ENCODE assay signal across 8 cellular contexts in the genomic region with DNA sequence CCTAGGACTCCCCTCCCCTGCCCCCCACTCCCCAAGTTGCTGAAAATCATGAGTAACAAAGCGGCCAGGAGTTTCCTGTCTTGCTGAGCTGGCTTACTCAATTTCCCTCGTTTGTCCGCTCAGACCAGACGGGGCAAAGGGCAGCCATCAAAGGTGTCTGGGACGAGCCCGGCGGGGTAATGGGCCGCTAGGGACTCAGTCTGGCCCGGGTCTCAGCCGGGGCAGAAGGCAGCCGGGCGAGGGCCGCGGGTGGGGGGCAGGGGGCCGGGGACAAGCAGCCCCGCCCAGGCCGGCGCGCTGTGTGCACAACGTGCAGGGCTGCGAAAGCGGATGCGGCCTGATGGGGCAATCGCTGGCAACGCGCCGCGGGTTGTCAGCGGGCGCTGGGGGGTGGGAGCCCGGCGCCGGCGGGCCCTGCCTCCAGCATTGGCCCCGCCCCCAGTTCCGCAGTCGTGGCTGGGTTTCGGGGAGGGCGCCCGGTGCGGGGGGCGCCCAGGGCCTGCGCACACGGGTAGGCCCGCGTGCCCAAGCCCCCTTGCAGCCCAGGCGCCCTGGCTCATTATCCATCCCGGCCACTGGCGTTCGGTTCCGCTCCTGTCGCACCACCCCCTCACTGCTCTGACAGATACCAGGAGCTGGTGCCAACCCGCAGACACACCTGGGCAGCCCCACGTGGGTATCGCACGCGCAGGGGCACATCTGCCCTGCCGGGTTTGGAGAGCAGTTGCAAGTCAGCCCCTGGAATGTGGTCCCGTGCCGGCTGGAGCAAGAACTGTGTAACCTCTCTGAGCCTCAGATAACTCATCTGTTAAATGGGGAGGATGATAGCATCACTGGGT. TPM values are rescaled to one million over a fixed set of nuclear protein-coding genes. Genes with fewer than 3 reads are reported as not detected.
A peak's percentile ranks its signal among the peaks of the same experiment; 100 is the strongest.
DNase-seq lines count a peak whose midpoint lies in the region; ATAC-seq and TF ChIP-seq lines count a peak whose summit lies in the region.

No MANE protein-coding gene starts in this region.

- intact Hi-C loops in right cardiac atrium (cut with DNase I) (loop anchor here in 2 of 4 donors (10.0 kb wide), 2 partner anchors 45 to 95 kb away; a partner anchor contains a TSS), aorta (cut with DNase I) (no loop called here)

- H3K4me2 ChIP-seq in MM.1S (ENCODE audit: low read depth, low read length): peak overlapping the region; percentile 94

- H3K4me3 ChIP-seq in H7 (ENCODE audit: insufficient read depth, low read depth, low read length) (peak overlapping the region; percentile 21), MM.1S (ENCODE audit: low read length) (peak overlapping the region; percentile 59), right cardiac atrium (ENCODE audit: low read length) (peak overlapping the region; percentile 27), aorta (ENCODE audit: low read length in 2 of 2) (peak overlapping the region in 1 of 2 donors; percentile 38)

- H2AFZ ChIP-seq in MM.1S (ENCODE audit: low read length): peak overlapping the region; percentile 82

- no peaks in the 10 kb centered on the region for H4K20me1 ChIP-seq in MM.1S (ENCODE audit: insufficient read depth, low read length)

- peak overlapping the region; percentile 91 for H3K9ac ChIP-seq in MM.1S (ENCODE audit: low read length)

- no peaks in the 10 kb centered on the region for H3K9me3 Mint-ChIP-seq in T-helper 1 cell treated with Interleukin-12 subunit alpha and Interleukin-12 subunit beta and Interleukin-4 antibody, amounts not matched to agents 30 μg/mL and 1 μg/mL, for 36 hours

- H3K36me3 Mint-ChIP-seq in T-helper 1 cell treated with Interleukin-12 subunit alpha and Interleukin-12 subunit beta and Interleukin-4 antibody, amounts not matched to agents 30 μg/mL and 1 μg/mL, for 36 hours (ENCODE audit: low read depth): no peaks in the 10 kb centered on the region

- H3K9me3 ChIP-seq in MM.1S (replicated peaks; ENCODE audit: insufficient read depth, low read length) (no peaks in the 10 kb centered on the region), right cardiac atrium (ENCODE audit: control insufficient read depth, low read length) (no peaks in the 10 kb centered on the region), aorta (ENCODE audit: control insufficient read depth, low read length) (no peaks in the 10 kb centered on the region)

- DNase-seq in GM04503 (ENCODE audit: low read depth) (peak; percentile 48), H7 (peak; percentile 96), MM.1S (peak; percentile 93), amygdala (lab: John Stamatoyannopoulos, UW) (peak in 44 of 56 donors; percentile 31 to 94 (median 72)), right cardiac atrium (peak; percentile 96 to 99 (median 99)), retina (peak; percentile 79), aorta (peak; percentile 97)

- H3K27ac ChIP-seq in MM.1S (ENCODE audit: low read length) (peak overlapping the region; percentile 95), right cardiac atrium (ENCODE audit: low read length) (peak overlapping the region; percentile 93), aorta (ENCODE audit: low read depth in 1 of 2, low read length in 2 of 2) (no peak overlapping the region)

- H3K79me2 ChIP-seq in MM.1S (ENCODE audit: low read length): no peaks in the 10 kb centered on the region

- H3F3A ChIP-seq in MM.1S (ENCODE audit: insufficient read depth, low read length): peaks cover 28% of the 10 kb centered on the region

- no peaks in the 10 kb centered on the region for H3K27me3 Mint-ChIP-seq in T-helper 1 cell treated with Interleukin-12 subunit alpha and Interleukin-12 subunit beta and Interleukin-4 antibody, amounts not matched to agents 30 μg/mL and 1 μg/mL, for 36 hours (ENCODE audit: low read depth)

- TF ChIP-seq CTCF in MM.1S (IDR thresholded peaks at IDR 0.05; ENCODE audit: low read length): no peak

- H3K27me3 ChIP-seq in H7 (ENCODE audit: control insufficient read depth, insufficient read depth, low read length) (no peaks in the 10 kb centered on the region), MM.1S (replicated peaks; ENCODE audit: insufficient read depth, low read length) (no peaks in the 10 kb centered on the region), right cardiac atrium (ENCODE audit: control insufficient read depth, insufficient read depth) (no peaks in the 10 kb centered on the region), aorta (ENCODE audit: control insufficient read depth in 1 of 2, insufficient read depth in 2 of 2, low read length in 1 of 2) (no peaks in the 10 kb centered on the region)

- H3K4me1 ChIP-seq in MM.1S (ENCODE audit: low read length) (peaks cover 44% of the 10 kb centered on the region), right cardiac atrium (ENCODE audit: control insufficient read depth, insufficient read depth, low read length) (peaks cover 18% of the 10 kb centered on the region), aorta (ENCODE audit: control insufficient read depth in 1 of 2, insufficient read depth in 2 of 2, low read length in 2 of 2) (peaks cover 0 to 4% of the 10 kb centered on the region in 2 donors)

- no peaks in the 10 kb centered on the region for H3K9me2 ChIP-seq in MM.1S (replicated peaks; ENCODE audit: insufficient read depth, low read length)

- peaks cover 69% of the 10 kb centered on the region for H3K4me1 Mint-ChIP-seq in T-helper 1 cell treated with Interleukin-12 subunit alpha and Interleukin-12 subunit beta and Interleukin-4 antibody, amounts not matched to agents 30 μg/mL and 1 μg/mL, for 36 hours (ENCODE audit: low read depth)

- H3K36me3 ChIP-seq in H7 (replicated peaks; ENCODE audit: control insufficient read depth, insufficient read depth, low read length): no peaks in the 10 kb centered on the region
- H3K36me3 ChIP-seq in MM.1S (replicated peaks; ENCODE audit: insufficient read depth, low read length): no peaks in the 10 kb centered on the region
- no peaks in the 10 kb centered on the region for H3K36me3 ChIP-seq in aorta (ENCODE audit: control insufficient read depth in 1 of 2, insufficient read depth in 2 of 2, low read length in 1 of 2)

- WGBS in right cardiac atrium: 2% methylated on average over 60 of the region's 60 CpGs
- 2% methylated on average over 49 to 60 of the region's 60 CpGs for WGBS in aorta, 2 donors

- ATAC-seq in right cardiac atrium (peak; percentile 87 to 90), aorta (ENCODE audit: low FRiP score) (peak; percentile 91)

- peak overlapping the region; percentile 79 for H3K4me3 Mint-ChIP-seq in T-helper 1 cell treated with Interleukin-12 subunit alpha and Interleukin-12 subunit beta and Interleukin-4 antibody, amounts not matched to agents 30 μg/mL and 1 μg/mL, for 36 hours

- peak overlapping the region; percentile 99 for H3K27ac Mint-ChIP-seq in T-helper 1 cell treated with Interleukin-12 subunit alpha and Interleukin-12 subunit beta and Interleukin-4 antibody, amounts not matched to agents 30 μg/mL and 1 μg/mL, for 36 hours

RNA-seq across cellular contexts. Expression of a gene that starts 35.1 kb away (rescaled TPM):
- total RNA-seq in H7 (2014; rRNA removed; shearing (Covaris generic)): 18.8 and 19.3 TPM in 2 replicates
- total RNA-seq in right cardiac atrium: 10 to 100 TPM; 26.9 to 35.0 (median 30.9) TPM
- polyA plus RNA-seq in right cardiac atrium: 25.8 TPM
- total RNA-seq in aorta: 10 to 100 TPM; 33.1 to 34.7 TPM
- 10 to 100 TPM; 12.0 to 30.3 TPM for polyA plus RNA-seq in aorta

RNA-seq across cellular contexts. Expression of a gene that starts 45.9 kb away (rescaled TPM):
- 54.2 and 123 TPM in 2 replicates for total RNA-seq in H7 (2014; rRNA removed; shearing (Covaris generic))
- total RNA-seq in right cardiac atrium (100 to 1,000 TPM in 1 of 4 donors, 10 to 100 TPM in 3; 33.0 to 113 (median 76.5) TPM), aorta (100 to 1,000 TPM; 104 to 126 TPM)
- polyA plus RNA-seq in right cardiac atrium (53.6 TPM), aorta (10 to 100 TPM; 55.9 to 96.5 TPM)

Comparison
In these comparisons a context has a peak if more than half of its experiments do, and no peak if none do; other contexts are left out.
1. DNase-seq: peak in every context shown above with its lines; median percentile 99 in right cardiac atrium; 97 in aorta; 96 in H7; 93 in MM.1S; 79 in retina; 72 in amygdala; 48 in GM04503.
2. H3K27ac ChIP-seq: peak in MM.1S (single experiment) and right cardiac atrium (single experiment); none in aorta (0 of 2).